11 cellular contexts compared by ENCODE assay signal in the genomic region with DNA sequence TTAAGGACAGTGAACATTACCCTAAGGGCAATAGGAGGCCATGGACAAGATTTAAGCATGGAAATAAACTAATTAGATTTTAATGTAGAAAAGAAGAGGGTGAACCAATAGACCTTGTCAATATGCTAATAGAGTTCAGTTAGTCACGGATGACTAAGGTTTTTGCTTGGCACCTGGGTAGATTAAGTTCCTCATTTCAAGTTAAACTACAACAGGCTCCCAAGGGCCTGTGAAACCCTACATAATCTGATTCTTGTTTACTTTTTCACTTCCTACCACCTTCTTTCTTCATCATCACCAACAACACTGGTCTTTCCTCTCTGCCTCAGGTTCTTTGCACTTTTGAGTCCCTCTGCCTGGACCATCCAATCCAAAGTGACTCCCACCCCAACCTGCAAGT. TPM values are rescaled to one million over a fixed set of nuclear protein-coding genes. Genes with fewer than 3 reads are reported as not detected.
DNase-seq lines count a peak whose midpoint lies in the region; ATAC-seq and TF ChIP-seq lines count a peak whose summit lies in the region.
"Had no signal": no experiment of that assay in that cellular context is flagged by ENCODE, and none has a peak within 500 bp of the region (broad histone marks: within the 10 kb centered on the region; RNA-seq: fewer than 3 reads in every experiment).

No MANE protein-coding gene starts in this region.

- H3K36me3 Mint-ChIP-seq in activated T-helper 1 cell treated with anti-CD3 and anti-CD28 coated beads, Interleukin-12 subunit alpha, Interleukin-12 subunit beta, Interleukin-2, Interleukin-4 antibody, amounts not matched to agents 30 ng/mL and 10 ng/mL and 1 ng/mL, durations not matched to agents 14 hours and 24 hours and 36 hours (ENCODE audit: low read depth): peaks cover 46% of the 10 kb centered on the region

- peaks cover 29% of the 10 kb centered on the region for H3K4me1 Mint-ChIP-seq in activated T-helper 1 cell treated with anti-CD3 and anti-CD28 coated beads, Interleukin-12 subunit alpha, Interleukin-12 subunit beta, Interleukin-2, Interleukin-4 antibody, amounts not matched to agents 30 ng/mL and 10 ng/mL and 1 ng/mL, durations not matched to agents 14 hours and 24 hours and 36 hours (ENCODE audit: low read depth)
- H3K4me1 Mint-ChIP-seq: nephron progenitor cell had no signal

- H3K4me3 Mint-ChIP-seq in activated T-helper 1 cell treated with anti-CD3 and anti-CD28 coated beads, Interleukin-12 subunit alpha, Interleukin-12 subunit beta, Interleukin-2, Interleukin-4 antibody, amounts not matched to agents 30 ng/mL and 10 ng/mL and 1 ng/mL, durations not matched to agents 14 hours and 24 hours and 36 hours: no peak overlapping the region
- H3K4me3 Mint-ChIP-seq: nephron progenitor cell had no signal

- DNase-seq in GF-D8 (lab: John Stamatoyannopoulos, UW) (peak; percentile 47), islet precursor cell (no peak), sciatic nerve (ENCODE audit: low spot score) (no peak), PC-3 (no peak)
- no peak for DNase-seq in activated T-helper 1 cell treated with anti-CD3 and anti-CD28 coated beads, Interleukin-12 subunit alpha, Interleukin-12 subunit beta, Interleukin-2, Interleukin-4 antibody, amounts not matched to agents 30 ng/mL and 10 ng/mL and 1 ng/mL, durations not matched to agents 14 hours and 24 hours and 36 hours (ENCODE audit: low spot score)
- no peak for DNase-seq in effector CD4-positive, alpha-beta T cell
- DNase-seq: nephron progenitor cell had no signal

- H3K9me3 Mint-ChIP-seq in activated T-helper 1 cell treated with anti-CD3 and anti-CD28 coated beads, Interleukin-12 subunit alpha, Interleukin-12 subunit beta, Interleukin-2, Interleukin-4 antibody, amounts not matched to agents 30 ng/mL and 10 ng/mL and 1 ng/mL, durations not matched to agents 14 hours and 24 hours and 36 hours: no peaks in the 10 kb centered on the region

- H3K27me3 ChIP-seq in PC-3 (ENCODE audit: low read length): no peaks in the 10 kb centered on the region

- H3K4me3 ChIP-seq in PC-3 (ENCODE audit: low read length): no peak overlapping the region

- POLR2A ChIA-PET in PC-3 (lab: Charles Lee; ENCODE audit: unreplicated experiment): interaction anchor here (0.6 kb wide), 1 partner anchor 62 kb away, joined by 5 read pairs; no protein-coding TSS in a partner anchor

- H3K4me1 ChIP-seq in PC-3 (ENCODE audit: insufficient read depth, low read length): no peaks in the 10 kb centered on the region

- H3K9me3 ChIP-seq in PC-3 (ENCODE audit: low read length): no peaks in the 10 kb centered on the region

- BruUV-seq in PC-3 (replicated peaks; lab: Mats Ljungman, UMichigan): no TSS peak

- CTCF ChIA-PET in PC-3 (lab: Charles Lee): no interaction called here

- H3K9me2 ChIP-seq in PC-3 (replicated peaks; ENCODE audit: low read length): no peaks in the 10 kb centered on the region

- no peak overlapping the region for H3K4me2 ChIP-seq in PC-3 (ENCODE audit: low read length)

- no peaks in the 10 kb centered on the region for H3F3A ChIP-seq in PC-3 (ENCODE audit: low read length, unreplicated experiment)

- no peak overlapping the region for H2AFZ ChIP-seq in PC-3 (ENCODE audit: low read length)

- no peaks in the 10 kb centered on the region; the same call in 1 of the 2 replicates for H3K36me3 ChIP-seq in PC-3 (ENCODE audit: low read depth, low read length)

- H3K9ac ChIP-seq in PC-3 (ENCODE audit: low read length): no peak overlapping the region

- H3K27ac Mint-ChIP-seq in activated T-helper 1 cell treated with anti-CD3 and anti-CD28 coated beads, Interleukin-12 subunit alpha, Interleukin-12 subunit beta, Interleukin-2, Interleukin-4 antibody, amounts not matched to agents 30 ng/mL and 10 ng/mL and 1 ng/mL, durations not matched to agents 14 hours and 24 hours and 36 hours: peak overlapping the region; percentile 24
- H3K27ac Mint-ChIP-seq: nephron progenitor cell had no signal

- H3K27ac ChIP-seq in PC-3 (ENCODE audit: low read length): no peak overlapping the region
- H3K27ac ChIP-seq: VCaP had no signal

- no peak for TF ChIP-seq CTCF in PC-3 (conservative IDR thresholded peaks at IDR 0.05; ENCODE audit: low read depth, low read length)

- intact Hi-C loops in activated T-helper 1 cell treated with anti-CD3 and anti-CD28 coated beads, Interleukin-12 subunit alpha, Interleukin-12 subunit beta, Interleukin-2, Interleukin-4 antibody, amounts not matched to agents 30 ng/mL and 10 ng/mL and 1 ng/mL, durations not matched to agents 14 hours and 24 hours and 36 hours (cut with micrococcal nuclease): no loop called here
- intact Hi-C loops in sciatic nerve (cut with DNase I): no loop called here
- intact Hi-C loops in PC-3 (cut with micrococcal nuclease): no loop called here

- ATAC-seq in GM19438 (IDR thresholded peaks at IDR 0.05; ENCODE audit: low read depth, unreplicated experiment) (peak; percentile 58), HG03175 (IDR thresholded peaks at IDR 0.05; ENCODE audit: unreplicated experiment) (peak; percentile 65), sciatic nerve (no peak), PC-3 (no peak)

- no peaks in the 10 kb centered on the region for H3K79me2 ChIP-seq in PC-3 (ENCODE audit: low read length)

- no peaks in the 10 kb centered on the region for H3K27me3 Mint-ChIP-seq in activated T-helper 1 cell treated with anti-CD3 and anti-CD28 coated beads, Interleukin-12 subunit alpha, Interleukin-12 subunit beta, Interleukin-2, Interleukin-4 antibody, amounts not matched to agents 30 ng/mL and 10 ng/mL and 1 ng/mL, durations not matched to agents 14 hours and 24 hours and 36 hours (ENCODE audit: insufficient read depth)

- H4K20me1 ChIP-seq in PC-3 (ENCODE audit: low read length): no peaks in the 10 kb centered on the region

RNA-seq across cellular contexts. Expression of gene SP110, which starts 14.8 kb away (rescaled TPM):
- total RNA-seq in activated T-helper 1 cell treated with anti-CD3 and anti-CD28 coated beads, Interleukin-12 subunit alpha, Interleukin-12 subunit beta, Interleukin-2, Interleukin-4 antibody, amounts not matched to agents 30 ng/mL and 10 ng/mL and 1 ng/mL, durations not matched to agents 14 hours and 24 hours and 36 hours: 141 and 142 TPM in 2 replicates
- total RNA-seq in sciatic nerve (40.5 TPM), PC-3 (2014; rRNA removed) (3.5 and 6.7 TPM in 2 replicates)

RNA-seq across cellular contexts. Expression of gene SP140, which starts 20.5 kb away (rescaled TPM):
- 235 and 243 TPM in 2 replicates for total RNA-seq in activated T-helper 1 cell treated with anti-CD3 and anti-CD28 coated beads, Interleukin-12 subunit alpha, Interleukin-12 subunit beta, Interleukin-2, Interleukin-4 antibody, amounts not matched to agents 30 ng/mL and 10 ng/mL and 1 ng/mL, durations not matched to agents 14 hours and 24 hours and 36 hours
- total RNA-seq in sciatic nerve: 4.4 TPM
- total RNA-seq in PC-3 (2014; rRNA removed): 1.7 TPM in 1 of 2 replicates, not detected in the other
- total RNA-seq: glomerular endothelial cell had no signal

Comparison
In these comparisons a context has a peak if more than half of its experiments do, and no peak if none do; other contexts are left out.
1. ATAC-seq: peak in GM19438 (single experiment) and HG03175 (single experiment); none in sciatic nerve (single experiment) and PC-3 (single experiment).
2. RNA of gene SP140, which starts 20.5 kb away (total RNA-seq): 235 to 243 TPM in activated T-helper 1 cell treated with anti-CD3 and anti-CD28 coated beads, Interleukin-12 subunit alpha, Interleukin-12 subunit beta, Interleukin-2, Interleukin-4 antibody, amounts not matched to agents 30 ng/mL and 10 ng/mL and 1 ng/mL, durations not matched to agents 14 hours and 24 hours and 36 hours; 4.4 TPM in sciatic nerve (single experiment) and 1.7 TPM in PC-3; every median in the first group is over 10 times any median in the second.